Comparison of ENCODE assay signal across 20 cellular contexts in the genomic region with DNA sequence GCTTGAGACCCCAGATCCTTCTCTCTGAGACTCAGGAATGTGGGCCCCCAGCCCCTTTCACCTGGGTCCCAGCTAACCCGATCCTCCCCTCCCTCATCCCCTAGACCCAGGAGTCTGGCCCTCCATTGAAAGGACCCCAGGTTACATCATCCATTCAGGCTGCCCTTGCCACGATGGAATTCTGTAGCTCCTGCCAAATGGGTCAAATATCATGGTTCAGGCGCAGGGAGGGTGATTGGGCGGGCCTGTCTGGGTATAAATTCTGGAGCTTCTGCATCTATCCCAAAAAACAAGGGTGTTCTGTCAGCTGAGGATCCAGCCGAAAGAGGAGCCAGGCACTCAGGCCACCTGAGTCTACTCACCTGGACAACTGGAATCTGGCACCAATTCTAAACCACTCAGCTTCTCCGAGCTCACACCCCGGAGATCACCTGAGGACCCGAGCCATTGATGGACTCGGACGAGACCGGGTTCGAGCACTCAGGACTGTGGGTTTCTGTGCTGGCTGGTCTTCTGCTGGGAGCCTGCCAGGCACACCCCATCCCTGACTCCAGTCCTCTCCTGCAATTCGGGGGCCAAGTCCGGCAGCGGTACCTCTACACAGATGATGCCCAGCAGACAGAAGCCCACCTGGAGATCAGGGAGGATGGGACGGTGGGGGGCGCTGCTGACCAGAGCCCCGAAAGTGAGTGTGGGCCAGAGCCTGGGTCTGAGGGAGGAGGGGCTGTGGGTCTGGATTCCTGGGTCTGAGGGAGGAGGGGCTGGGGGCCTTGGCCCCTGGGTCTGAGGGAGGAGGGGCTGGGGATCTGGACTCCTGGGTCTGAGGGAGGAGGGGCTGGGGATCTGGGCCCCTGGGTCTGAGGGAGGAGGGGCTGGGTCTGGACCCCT. TPM values are rescaled to one million over a fixed set of nuclear protein-coding genes. Genes with fewer than 3 reads are reported as not detected.
DNase-seq lines count a peak whose midpoint lies in the region; ATAC-seq, FAIRE-seq and TF ChIP-seq lines count a peak whose summit lies in the region.
"Had no signal": no experiment of that assay in that cellular context is flagged by ENCODE, and none has a peak within 500 bp of the region (broad histone marks: within the 10 kb centered on the region; RNA-seq: fewer than 3 reads in every experiment).

No MANE protein-coding gene starts in this region.

- TF ChIP-seq RAD21 in HepG2 (CRISPR knock-in tag; IDR thresholded peaks at IDR 0.05): no peak

- DNase-seq in WTC11 (ENCODE audit: low spot score) (no peak), HepG2 (ENCODE audit: low spot score) (no peak), gastrocnemius medialis (no peak), GM13977 (ENCODE audit: low spot score) (no peak), substantia nigra (lab: John Stamatoyannopoulos, UW) (no peak), NOMO-1 (lab: John Stamatoyannopoulos, UW; ENCODE audit: unreplicated experiment in 2 of 2) (no peak)
- no peak for DNase-seq in stimulated activated CD4-positive, alpha-beta T cell treated with anti-CD3 and anti-CD28 coated beads, Interleukin-4, amount 100 ng/mL, for 1 hour
- DNase-seq: GM23248, HFFc6, NCI-H1092 treated with DMSO at 0.1 percent for 48 hours, NCI-H2081 treated with DMSO at 0.1 percent for 48 hours, NCI-H446 treated with DMSO at 0.1 percent for 48 hours had no signal

- in situ Hi-C loops in HepG2 (cut with HindIII; ENCODE audit: extremely low pct_ligation_motif_present, low pct_unique_long_range_greater_than_20kb) (no loop called here), gastrocnemius medialis (cut with MboI; ENCODE audit: low sequenced_read_pairs in 4 of 4) (no loop called here), GM13977 (cut with MboI; ENCODE audit: low pct_unique_long_range_greater_than_20kb, low sequenced_read_pairs, unreplicated experiment) (no loop called here)

- no peak overlapping the region; the same call in 1 of the 2 replicates for H3K27ac Mint-ChIP-seq in WTC11
- H3K27ac Mint-ChIP-seq: HFFc6; T-helper 1 cell treated with Interleukin-12 subunit alpha and Interleukin-12 subunit beta and Interleukin-4 antibody, amounts not matched to agents 30 μg/mL and 1 μg/mL, for 36 hours had no signal

- H2AFZ ChIP-seq in HepG2 (ENCODE audit: low read length): no peak overlapping the region
- H2AFZ ChIP-seq: GM23248 had no signal

- CTCF ChIA-PET in HEK293 (lab: Yijun Ruan, JAX): interaction anchor here (0.7 to 2.2 kb wide), 3 partner anchors 24 to 39 kb away, joined by 3 to 6 read pairs (median 4); no protein-coding TSS in a partner anchor
- CTCF ChIA-PET in WTC11 (lab: Charles Lee): interaction anchor here (0.6 to 1.3 kb wide), 2 partner anchors 11 to 57 kb away, joined by 3 read pairs; no protein-coding TSS in a partner anchor
- CTCF ChIA-PET in HepG2 (lab: Yijun Ruan, JAX; ENCODE audit: low intra/inter-chr PET ratio, low total read pairs): no interaction called here

- no peak for FAIRE-seq in HepG2 (lab: Jason Lieb, UNC)
- FAIRE-seq: G401.6 had no signal

- H3K36me3 Mint-ChIP-seq in WTC11: 0 out of 2 replicates have a peak, but pooled peaks cover 3% of the 10 kb centered on the region

- 92% methylated on average over 7 of the region's 18 CpGs for WGBS in HepG2 (ENCODE audit: low lambda C conversion rate)

- peaks cover 38% of the 10 kb centered on the region for H3K4me1 Mint-ChIP-seq in WTC11

- TF ChIP-seq EP300 in HepG2 (IDR thresholded peaks at IDR 0.05; ENCODE audit: low read depth in 2 of 2, low read length in 2 of 2) (no peak), HepG2 (CRISPR knock-in tag; IDR thresholded peaks at IDR 0.05; ENCODE audit: borderline replicate concordance) (no peak)

- H3K27me3 ChIP-seq in HepG2 (ENCODE audit: control insufficient read depth in 1 of 2, insufficient read depth in 2 of 2, low read length in 2 of 2) (no peaks in the 10 kb centered on the region), gastrocnemius medialis (no peaks in the 10 kb centered on the region)

- no peak overlapping the region for H3K4me3 Mint-ChIP-seq in WTC11
- H3K4me3 Mint-ChIP-seq: CD14-positive monocyte; HFFc6; T-helper 1 cell treated with Interleukin-12 subunit alpha and Interleukin-12 subunit beta and Interleukin-4 antibody, amounts not matched to agents 30 μg/mL and 1 μg/mL, for 36 hours had no signal

- TF ChIP-seq CTCF in HEK293 (tag by site-specific recombination; IDR thresholded peaks at IDR 0.05) (no peak), WTC11 (IDR thresholded peaks at IDR 0.05) (no peak), HepG2 (CRISPR knock-in tag; IDR thresholded peaks at IDR 0.05) (no peak), gastrocnemius medialis (IDR thresholded peaks at IDR 0.05 in 4 of 5, conservative IDR thresholded peaks at IDR 0.05 in 1 of 5) (no peak), GM13977 (IDR thresholded peaks at IDR 0.05; ENCODE audit: extremely low read depth, insufficient read depth, missing control alignments) (no peak)

- H4K20me1 ChIP-seq in HepG2 (ENCODE audit: insufficient read depth, low read length): no peaks in the 10 kb centered on the region

- H3K9me3 Mint-ChIP-seq in WTC11: no peaks in the 10 kb centered on the region
- H3K9me3 Mint-ChIP-seq: HFFc6; T-helper 1 cell treated with Interleukin-12 subunit alpha and Interleukin-12 subunit beta and Interleukin-4 antibody, amounts not matched to agents 30 μg/mL and 1 μg/mL, for 36 hours had no signal

- ATAC-seq in WTC11 (no peak), HepG2 (no peak), gastrocnemius medialis (peak in 1 of 2 donors; percentile 34)

- H3K27ac ChIP-seq in HEK293 (ENCODE audit: extremely low read depth, low read depth, low read length) (peak overlapping the region; percentile 54; the same call in 1 of the 2 replicates), HepG2 (ENCODE audit: extremely low read length, insufficient read depth, low read length) (no peak overlapping the region), gastrocnemius medialis (peak overlapping the region in 3 of 4 donors; percentile 46 to 71 (median 68)), substantia nigra (ENCODE audit: low read depth, low read length, poor library complexity, severe bottlenecking) (no peak overlapping the region)
- H3K27ac ChIP-seq: GM23248, HL-60, SJSA1 had no signal

- H3K4me2 ChIP-seq in HepG2 (ENCODE audit: low read depth, low read length): no peak overlapping the region

- TF ChIP-seq POLR2A in HepG2 (IDR thresholded peaks at IDR 0.05; ENCODE audit: insufficient read depth in 1 of 2, low read depth in 2 of 2, low read length in 2 of 2) (no peak), gastrocnemius medialis (IDR thresholded peaks at IDR 0.05) (no peak)

- no TSS peak for BruUV-seq in HepG2 (replicated peaks; lab: Mats Ljungman, UMichigan)

- H3K9me3 ChIP-seq in HEK293 (ENCODE audit: control insufficient read depth, insufficient read depth, low read depth, low read length) (no peaks in the 10 kb centered on the region), HepG2 (ENCODE audit: low read length) (no peaks in the 10 kb centered on the region), gastrocnemius medialis (no peaks in the 10 kb centered on the region)
- H3K9me3 ChIP-seq: SJSA1 had no signal

- peaks cover 18% of the 10 kb centered on the region for H3K27me3 Mint-ChIP-seq in WTC11 (ENCODE audit: low read depth)

- H3K36me3 ChIP-seq in HEK293 (ENCODE audit: control insufficient read depth in 2 of 2, insufficient read depth in 1 of 2, low read length in 2 of 2): no peaks in the 10 kb centered on the region
- H3K36me3 ChIP-seq in HepG2 (replicated peaks in 1 of 2; ENCODE audit: control insufficient read depth in 1 of 2, insufficient read depth in 2 of 2, low read length in 2 of 2): no peaks in the 10 kb centered on the region
- no peaks in the 10 kb centered on the region for H3K36me3 ChIP-seq in gastrocnemius medialis
- H3K36me3 ChIP-seq: SJSA1 had no signal

- intact Hi-C loops in HepG2 (cut with micrococcal nuclease; ENCODE audit: unreplicated experiment) (loop anchor here (2.0 kb wide), 1 partner anchor 17 kb away; no protein-coding TSS in a partner anchor), gastrocnemius medialis (cut with DNase I; ENCODE audit: low total_unique reads) (no loop called here)

- peak overlapping the region; percentile 13; the same call in 1 of the 2 replicates for H3K9ac ChIP-seq in HepG2 (ENCODE audit: insufficient read depth, low read depth, low read length)
- H3K9ac ChIP-seq: GM23248 had no signal

- POLR2A ChIA-PET in HEK293 (lab: Yijun Ruan, JAX): interaction anchor here (0.7 kb wide), 1 partner anchor 9 kb away, joined by 3 read pairs; a partner anchor contains a TSS
- POLR2A ChIA-PET in WTC11 (lab: Charles Lee): interaction anchor here (0.5 kb wide), 1 partner anchor 31 kb away, joined by 3 read pairs; no protein-coding TSS in a partner anchor
- POLR2A ChIA-PET in HepG2 (lab: Yijun Ruan, JAX): interaction anchor here (0.6 kb wide), 1 partner anchor 40 kb away, joined by 3 read pairs; no protein-coding TSS in a partner anchor

- H3K4me3 ChIP-seq in HEK293 (ENCODE audit: low read depth, low read length): no peak overlapping the region
- no peak overlapping the region for H3K4me3 ChIP-seq in HepG2 (replicated peaks in 1 of 3; ENCODE audit: insufficient read depth in 1 of 3, low read depth in 2 of 3, low read length in 3 of 3)
- H3K4me3 ChIP-seq in gastrocnemius medialis: no peak overlapping the region
- H3K4me3 ChIP-seq: GM23248, SJSA1 had no signal

- H3K4me1 ChIP-seq in HEK293 (ENCODE audit: control insufficient read depth, insufficient read depth, low read length): peaks cover 3% of the 10 kb centered on the region; the same call in 1 of the 2 replicates
- H3K4me1 ChIP-seq in HepG2 (ENCODE audit: insufficient read depth, low read length): peaks cover 56% of the 10 kb centered on the region
- peaks cover 21 to 24% of the 10 kb centered on the region in 2 donors for H3K4me1 ChIP-seq in gastrocnemius medialis

- no peaks in the 10 kb centered on the region for H3K79me2 ChIP-seq in HepG2 (ENCODE audit: insufficient read depth, low read length)

RNA-seq across cellular contexts. Expression of a gene that starts 0.7 kb away (rescaled TPM):
- total RNA-seq in WTC11 (2021): 0.21 to 0.44 TPM (median 0.26 TPM) in 3 replicates
- not detected in 2 replicates for total RNA-seq in HepG2 (2016; rRNA removed; fragmentation: Illumina TruSeq; extraction: Trizol)
- not detected in 2 replicates for total RNA-seq in HepG2 (2016; cell fraction: cytosol; rRNA removed; fragmentation: Illumina TruSeq; extraction: Trizol; ENCODE audit: low read depth)
- not detected in 2 replicates for total RNA-seq in HepG2 (2016; cell fraction: insoluble cytoplasmic fraction; rRNA removed; fragmentation: Illumina TruSeq; extraction: Trizol)
- total RNA-seq in HepG2 (2016; cell fraction: membrane; rRNA removed; fragmentation: Illumina TruSeq; extraction: Trizol): not detected in 2 replicates
- not detected in 2 replicates for total RNA-seq in HepG2 (2016; cell fraction: nucleus; rRNA removed; fragmentation: Illumina TruSeq; extraction: Trizol)
- polyA plus RNA-seq in HepG2 (2011; rRNA removed): 0.17 TPM in 2 replicates
- 0.08 and 0.12 TPM in 2 replicates for polyA plus RNA-seq in HepG2 (2011; cell fraction: cytosol; rRNA removed)
- polyA plus RNA-seq in HepG2 (2011; cell fraction: nucleus; rRNA removed): 0.26 and 0.39 TPM in 2 replicates
- 0.60 TPM in 1 of 2 replicates, not detected in the other for polyA plus RNA-seq in HepG2 (2012)
- polyA plus RNA-seq in HepG2 (2016; cell fraction: cytosol; fragmentation: Illumina TruSeq; extraction: Trizol; ENCODE audit: low read depth): not detected in 2 replicates
- polyA plus RNA-seq in HepG2 (2016; cell fraction: insoluble cytoplasmic fraction; fragmentation: Illumina TruSeq; extraction: Trizol; ENCODE audit: low read depth): not detected in 2 replicates
- polyA plus RNA-seq in HepG2 (2016; cell fraction: membrane; fragmentation: Illumina TruSeq; extraction: Trizol; ENCODE audit: low read depth): not detected in 2 replicates
- not detected in 2 replicates for polyA plus RNA-seq in HepG2 (2016; cell fraction: nucleus; fragmentation: Illumina TruSeq; extraction: Trizol; ENCODE audit: insufficient read depth, low read depth)
- not detected in 2 replicates for polyA minus RNA-seq in HepG2 (2011; rRNA and poly(A)+ RNA removed; ENCODE audit: low replicate concordance)
- not detected in 2 replicates for polyA minus RNA-seq in HepG2 (2011; cell fraction: cytosol; rRNA and poly(A)+ RNA removed)
- 0.37 TPM in 1 of 2 replicates, not detected in the other for polyA minus RNA-seq in HepG2 (2011; cell fraction: nucleus; rRNA and poly(A)+ RNA removed)
- not detected for total RNA-seq in gastrocnemius medialis
- total RNA-seq: GM23248, HFFc6, HT1080, SJSA1 had no signal
- polyA plus RNA-seq: AG04450, CD14-positive monocyte, GM23248 had no signal

RNA-seq across cellular contexts. Expression of a gene that starts 3.6 kb away (rescaled TPM):
- total RNA-seq in WTC11 (2021) (9.9 to 11.5 TPM (median 10.1 TPM) in 3 replicates), HepG2 (2016; rRNA removed; fragmentation: Illumina TruSeq; extraction: Trizol) (0.07 TPM in 2 replicates), gastrocnemius medialis (1 to 10 TPM in 2 of 4 donors, under 1 TPM in 2; 0.61 to 1.3 (median 0.98) TPM)
- total RNA-seq in HepG2 (2016; cell fraction: cytosol; rRNA removed; fragmentation: Illumina TruSeq; extraction: Trizol; ENCODE audit: low read depth): not detected in 2 replicates
- total RNA-seq in HepG2 (2016; cell fraction: insoluble cytoplasmic fraction; rRNA removed; fragmentation: Illumina TruSeq; extraction: Trizol): 0.09 TPM in 1 of 2 replicates, not detected in the other
- 0.07 and 0.09 TPM in 2 replicates for total RNA-seq in HepG2 (2016; cell fraction: membrane; rRNA removed; fragmentation: Illumina TruSeq; extraction: Trizol)
- 0.09 TPM in 1 of 2 replicates, not detected in the other for total RNA-seq in HepG2 (2016; cell fraction: nucleus; rRNA removed; fragmentation: Illumina TruSeq; extraction: Trizol)
- polyA plus RNA-seq in HepG2 (2011; rRNA removed): 1.1 and 1.5 TPM in 2 replicates
- polyA plus RNA-seq in HepG2 (2011; cell fraction: cytosol; rRNA removed): 0.71 and 0.98 TPM in 2 replicates
- polyA plus RNA-seq in HepG2 (2011; cell fraction: nucleus; rRNA removed): 2.0 and 2.5 TPM in 2 replicates
- 0.47 and 1.7 TPM in 2 replicates for polyA plus RNA-seq in HepG2 (2012)
- not detected in 2 replicates for polyA plus RNA-seq in HepG2 (2016; cell fraction: cytosol; fragmentation: Illumina TruSeq; extraction: Trizol; ENCODE audit: low read depth)
- not detected in 2 replicates for polyA plus RNA-seq in HepG2 (2016; cell fraction: insoluble cytoplasmic fraction; fragmentation: Illumina TruSeq; extraction: Trizol; ENCODE audit: low read depth)
- 0.14 TPM in 1 of 2 replicates, not detected in the other for polyA plus RNA-seq in HepG2 (2016; cell fraction: membrane; fragmentation: Illumina TruSeq; extraction: Trizol; ENCODE audit: low read depth)
- 0.26 TPM in 1 of 2 replicates, not detected in the other for polyA plus RNA-seq in HepG2 (2016; cell fraction: nucleus; fragmentation: Illumina TruSeq; extraction: Trizol; ENCODE audit: insufficient read depth, low read depth)
- polyA minus RNA-seq in HepG2 (2011; rRNA and poly(A)+ RNA removed; ENCODE audit: low replicate concordance): 1.8 and 2.9 TPM in 2 replicates
- polyA minus RNA-seq in HepG2 (2011; cell fraction: cytosol; rRNA and poly(A)+ RNA removed): 0.97 and 0.99 TPM in 2 replicates
- polyA minus RNA-seq in HepG2 (2011; cell fraction: nucleus; rRNA and poly(A)+ RNA removed): 0.64 and 1.5 TPM in 2 replicates
- total RNA-seq: GM23248, HT1080, SJSA1 had no signal
- polyA plus RNA-seq: CD14-positive monocyte, GM23248 had no signal

RNA-seq across cellular contexts. Expression of a gene that starts 9.3 kb away (rescaled TPM):
- total RNA-seq in WTC11 (2021) (1.3 to 2.2 TPM (median 1.3 TPM) in 3 replicates), HepG2 (2016; rRNA removed; fragmentation: Illumina TruSeq; extraction: Trizol) (0.22 TPM in 1 of 2 replicates, not detected in the other), gastrocnemius medialis (1 to 10 TPM in 1 of 4 donors, not detected in 3; 2.1 TPM)
- total RNA-seq in HepG2 (2016; cell fraction: cytosol; rRNA removed; fragmentation: Illumina TruSeq; extraction: Trizol; ENCODE audit: low read depth): not detected in 2 replicates
- 0.11 TPM in 1 of 2 replicates, not detected in the other for total RNA-seq in HepG2 (2016; cell fraction: insoluble cytoplasmic fraction; rRNA removed; fragmentation: Illumina TruSeq; extraction: Trizol)
- 0.59 TPM in 1 of 2 replicates, not detected in the other for total RNA-seq in HepG2 (2016; cell fraction: membrane; rRNA removed; fragmentation: Illumina TruSeq; extraction: Trizol)
- total RNA-seq in HepG2 (2016; cell fraction: nucleus; rRNA removed; fragmentation: Illumina TruSeq; extraction: Trizol): not detected in 2 replicates
- polyA plus RNA-seq in HepG2 (2011; rRNA removed): 0.07 and 0.16 TPM in 2 replicates
- polyA plus RNA-seq in HepG2 (2011; cell fraction: cytosol; rRNA removed): not detected in 2 replicates
- 1.2 and 1.7 TPM in 2 replicates for polyA plus RNA-seq in HepG2 (2011; cell fraction: nucleus; rRNA removed)
- polyA plus RNA-seq in HepG2 (2012): 0.09 and 0.50 TPM in 2 replicates
- not detected in 2 replicates for polyA plus RNA-seq in HepG2 (2016; cell fraction: cytosol; fragmentation: Illumina TruSeq; extraction: Trizol; ENCODE audit: low read depth)
- not detected in 2 replicates for polyA plus RNA-seq in HepG2 (2016; cell fraction: insoluble cytoplasmic fraction; fragmentation: Illumina TruSeq; extraction: Trizol; ENCODE audit: low read depth)
- polyA plus RNA-seq in HepG2 (2016; cell fraction: membrane; fragmentation: Illumina TruSeq; extraction: Trizol; ENCODE audit: low read depth): not detected in 2 replicates
- polyA plus RNA-seq in HepG2 (2016; cell fraction: nucleus; fragmentation: Illumina TruSeq; extraction: Trizol; ENCODE audit: insufficient read depth, low read depth): 0.46 and 0.85 TPM in 2 replicates
- 0.30 TPM in 1 of 2 replicates, not detected in the other for polyA minus RNA-seq in HepG2 (2011; rRNA and poly(A)+ RNA removed; ENCODE audit: low replicate concordance)
- not detected in 2 replicates for polyA minus RNA-seq in HepG2 (2011; cell fraction: cytosol; rRNA and poly(A)+ RNA removed)
- polyA minus RNA-seq in HepG2 (2011; cell fraction: nucleus; rRNA and poly(A)+ RNA removed): 0.37 and 0.39 TPM in 2 replicates
- total RNA-seq: GM23248, HFFc6, HT1080, SJSA1 had no signal
- polyA plus RNA-seq: AG04450, CD14-positive monocyte, GM23248 had no signal

RNA-seq across cellular contexts. Expression of a gene that starts 15.6 kb away (rescaled TPM):
- total RNA-seq in WTC11 (2021): 4.4 to 5.4 TPM (median 5.2 TPM) in 3 replicates
- total RNA-seq in HepG2 (2016; rRNA removed; fragmentation: Illumina TruSeq; extraction: Trizol): 0.44 and 0.49 TPM in 2 replicates
- 0.18 and 0.20 TPM in 2 replicates for total RNA-seq in HepG2 (2016; cell fraction: cytosol; rRNA removed; fragmentation: Illumina TruSeq; extraction: Trizol; ENCODE audit: low read depth)
- total RNA-seq in HepG2 (2016; cell fraction: insoluble cytoplasmic fraction; rRNA removed; fragmentation: Illumina TruSeq; extraction: Trizol): 0.16 and 0.32 TPM in 2 replicates
- total RNA-seq in HepG2 (2016; cell fraction: membrane; rRNA removed; fragmentation: Illumina TruSeq; extraction: Trizol): 0.09 and 0.24 TPM in 2 replicates
- total RNA-seq in HepG2 (2016; cell fraction: nucleus; rRNA removed; fragmentation: Illumina TruSeq; extraction: Trizol): 0.22 TPM in 1 of 2 replicates, not detected in the other
- polyA plus RNA-seq in HepG2 (2011; rRNA removed): 0.58 and 1.1 TPM in 2 replicates
- polyA plus RNA-seq in HepG2 (2011; cell fraction: cytosol; rRNA removed): 0.49 and 0.71 TPM in 2 replicates
- 2.6 and 3.2 TPM in 2 replicates for polyA plus RNA-seq in HepG2 (2011; cell fraction: nucleus; rRNA removed)
- polyA plus RNA-seq in HepG2 (2012): 1.3 and 1.9 TPM in 2 replicates
- polyA plus RNA-seq in HepG2 (2016; cell fraction: cytosol; fragmentation: Illumina TruSeq; extraction: Trizol; ENCODE audit: low read depth): 0.14 and 0.21 TPM in 2 replicates
- 0.27 and 0.31 TPM in 2 replicates for polyA plus RNA-seq in HepG2 (2016; cell fraction: insoluble cytoplasmic fraction; fragmentation: Illumina TruSeq; extraction: Trizol; ENCODE audit: low read depth)
- polyA plus RNA-seq in HepG2 (2016; cell fraction: membrane; fragmentation: Illumina TruSeq; extraction: Trizol; ENCODE audit: low read depth): 0.11 and 0.30 TPM in 2 replicates
- 0.86 and 0.89 TPM in 2 replicates for polyA plus RNA-seq in HepG2 (2016; cell fraction: nucleus; fragmentation: Illumina TruSeq; extraction: Trizol; ENCODE audit: insufficient read depth, low read depth)
- polyA minus RNA-seq in HepG2 (2011; rRNA and poly(A)+ RNA removed; ENCODE audit: low replicate concordance): 1.6 and 73.9 TPM in 2 replicates
- polyA minus RNA-seq in HepG2 (2011; cell fraction: cytosol; rRNA and poly(A)+ RNA removed): 0.79 and 0.89 TPM in 2 replicates
- 1.1 and 1.2 TPM in 2 replicates for polyA minus RNA-seq in HepG2 (2011; cell fraction: nucleus; rRNA and poly(A)+ RNA removed)
- total RNA-seq in gastrocnemius medialis: 1 to 10 TPM; 3.4 to 8.1 (median 6.3) TPM
- total RNA-seq: GM23248, HT1080 had no signal
- polyA plus RNA-seq: CD14-positive monocyte had no signal

RNA-seq across cellular contexts. Expression of a gene that starts 36.5 kb away (rescaled TPM):
- total RNA-seq in WTC11 (2021): 1.4 to 2.2 TPM (median 1.6 TPM) in 3 replicates
- total RNA-seq in HepG2 (2016; rRNA removed; fragmentation: Illumina TruSeq; extraction: Trizol): 2.0 and 2.2 TPM in 2 replicates
- total RNA-seq in HepG2 (2016; cell fraction: cytosol; rRNA removed; fragmentation: Illumina TruSeq; extraction: Trizol; ENCODE audit: low read depth): 2.4 and 2.6 TPM in 2 replicates
- 1.4 and 2.1 TPM in 2 replicates for total RNA-seq in HepG2 (2016; cell fraction: insoluble cytoplasmic fraction; rRNA removed; fragmentation: Illumina TruSeq; extraction: Trizol)
- 2.7 and 3.4 TPM in 2 replicates for total RNA-seq in HepG2 (2016; cell fraction: membrane; rRNA removed; fragmentation: Illumina TruSeq; extraction: Trizol)
- 2.1 and 2.5 TPM in 2 replicates for total RNA-seq in HepG2 (2016; cell fraction: nucleus; rRNA removed; fragmentation: Illumina TruSeq; extraction: Trizol)
- 2.4 and 2.7 TPM in 2 replicates for polyA plus RNA-seq in HepG2 (2011; rRNA removed)
- polyA plus RNA-seq in HepG2 (2011; cell fraction: cytosol; rRNA removed): 1.4 and 1.7 TPM in 2 replicates
- 7.2 and 7.7 TPM in 2 replicates for polyA plus RNA-seq in HepG2 (2011; cell fraction: nucleus; rRNA removed)
- 3.9 and 5.7 TPM in 2 replicates for polyA plus RNA-seq in HepG2 (2012)
- 2.3 and 3.3 TPM in 2 replicates for polyA plus RNA-seq in HepG2 (2016; cell fraction: cytosol; fragmentation: Illumina TruSeq; extraction: Trizol; ENCODE audit: low read depth)
- 3.3 and 5.0 TPM in 2 replicates for polyA plus RNA-seq in HepG2 (2016; cell fraction: insoluble cytoplasmic fraction; fragmentation: Illumina TruSeq; extraction: Trizol; ENCODE audit: low read depth)
- polyA plus RNA-seq in HepG2 (2016; cell fraction: membrane; fragmentation: Illumina TruSeq; extraction: Trizol; ENCODE audit: low read depth): 3.1 and 3.8 TPM in 2 replicates
- polyA plus RNA-seq in HepG2 (2016; cell fraction: nucleus; fragmentation: Illumina TruSeq; extraction: Trizol; ENCODE audit: insufficient read depth, low read depth): 8.7 and 10.3 TPM in 2 replicates
- 1.3 and 3.6 TPM in 2 replicates for polyA minus RNA-seq in HepG2 (2011; rRNA and poly(A)+ RNA removed; ENCODE audit: low replicate concordance)
- 2.6 and 4.8 TPM in 2 replicates for polyA minus RNA-seq in HepG2 (2011; cell fraction: cytosol; rRNA and poly(A)+ RNA removed)
- 1.9 and 2.2 TPM in 2 replicates for polyA minus RNA-seq in HepG2 (2011; cell fraction: nucleus; rRNA and poly(A)+ RNA removed)
- 10 to 100 TPM in 1 of 4 donors, 1 to 10 TPM in 3; 3.4 to 10.8 (median 5.4) TPM for total RNA-seq in gastrocnemius medialis
- polyA plus RNA-seq: CD14-positive monocyte had no signal

Comparison
In these comparisons a context has a peak if more than half of its experiments do, and no peak if none do; other contexts are left out.
1. H3K27ac ChIP-seq: peak in HEK293 (single experiment) and gastrocnemius medialis (3 of 4); none in HepG2 (single experiment) and substantia nigra (single experiment).